ENCODE assay signal across 1 cellular context in genomic region chr5:141815796-141816180, GRCh38.
TF ChIP-seq lines count a peak whose summit lies in the region.

No MANE protein-coding gene starts in this region.

TF ChIP-seq in H1, 55 proteins besides CTCF, POLR2A, EP300 and RAD21:
- TF ChIP-seq SIN3A (conservative IDR thresholded peaks at IDR 0.05 in 1 of 2, IDR thresholded peaks at IDR 0.05 in 1 of 2; ENCODE audit: low read depth in 1 of 2, low read length in 2 of 2) (0 out of 4 replicates have a peak, but pooled peaks of 1 of the 2 experiments have one; percentile 7), EGR1 (IDR thresholded peaks at IDR 0.05; ENCODE audit: borderline replicate concordance, low read depth, low read length) (no peak), SP2 (IDR thresholded peaks at IDR 0.05; ENCODE audit: low read length) (no peak), HDAC6 (IDR thresholded peaks at IDR 0.05; ENCODE audit: low read depth, low read length) (no peak)
